8 cellular contexts compared by ENCODE assay signal in the genomic region with DNA sequence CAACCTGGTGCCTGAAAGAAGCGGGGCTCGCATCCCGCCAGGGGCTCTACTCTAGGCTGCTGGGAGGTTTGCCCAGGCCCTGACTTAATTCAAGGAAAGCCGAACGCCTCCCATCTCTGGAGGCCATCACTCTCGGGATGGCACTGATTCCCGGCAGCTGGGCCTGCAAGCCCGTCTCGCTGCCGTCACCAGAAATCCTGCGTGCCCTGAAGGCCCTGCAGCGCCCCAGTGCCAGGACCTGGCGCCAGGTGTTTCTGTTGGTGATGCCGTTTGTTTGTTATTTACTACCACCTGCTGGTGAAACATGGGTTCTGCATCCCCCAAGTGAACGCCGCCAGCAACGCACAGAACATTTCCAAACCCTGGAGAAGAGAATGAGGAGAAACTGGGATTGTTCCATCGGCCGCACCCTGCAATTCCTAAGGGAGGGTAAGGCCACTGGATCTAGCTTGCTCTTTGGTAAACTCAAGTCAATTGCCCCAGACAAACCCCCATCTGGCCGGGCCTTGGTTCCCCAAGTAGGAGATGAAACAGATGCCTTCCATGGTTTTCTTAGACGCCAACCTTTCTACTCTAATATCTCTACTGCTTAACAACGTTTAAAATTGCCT.
DNase-seq lines count a peak whose midpoint lies in the region; ATAC-seq and TF ChIP-seq lines count a peak whose summit lies in the region.

No MANE protein-coding gene starts in this region.

- peak; percentile 73 for ATAC-seq in foreskin keratinocyte
- peak; percentile 70 for ATAC-seq in stimulated activated naive CD8-positive, alpha-beta T cell treated with anti-CD3 and anti-CD28 coated beads, Interleukin-15, Interleukin-2, amounts not matched to agents 100 U/mL and 50 U/mL, for 24 hours
- no peak for ATAC-seq in HG03108 (IDR thresholded peaks at IDR 0.05; ENCODE audit: unreplicated experiment)

- H4K8ac ChIP-seq in neuronal stem cell (ENCODE audit: low read depth, low read length): no peak overlapping the region

- H2BK15ac ChIP-seq in neuronal stem cell (ENCODE audit: low read length): no peak overlapping the region

- H3K4me1 ChIP-seq in foreskin keratinocyte: no peaks in the 10 kb centered on the region
- peaks cover 5 to 10% of the 10 kb centered on the region in 2 donors for H3K4me1 ChIP-seq in neuronal stem cell (ENCODE audit: control insufficient read depth in 2 of 2, insufficient read depth in 1 of 2, low read depth in 1 of 2, low read length in 2 of 2)

- no peak overlapping the region for H4K91ac ChIP-seq in neuronal stem cell (ENCODE audit: low read depth, low read length, poor library complexity)

- peaks cover 0 to 3% of the 10 kb centered on the region in 2 donors for H3K9me3 ChIP-seq in neuronal stem cell (replicated peaks in 1 of 2; ENCODE audit: control insufficient read depth in 2 of 2, insufficient read depth in 1 of 2, low read depth in 1 of 2, low read length in 2 of 2)

- TF ChIP-seq CTCF in foreskin keratinocyte (conservative IDR thresholded peaks at IDR 0.05): peak; percentile 92

- peak overlapping the region; percentile 9 for H2AFZ ChIP-seq in neuronal stem cell (ENCODE audit: low read length)

- DNase-seq in DMS153 (lab: John Stamatoyannopoulos, UW): peak; percentile 76
- peak; percentile 68 to 69 for DNase-seq in Kasumi-1 (lab: John Stamatoyannopoulos, UW)
- peak; percentile 86 for DNase-seq in RPMI8226
- peak; percentile 27 for DNase-seq in activated T-helper 9 cell treated with anti-CD3 and anti-CD28 coated beads, Interleukin-2, amount 50 U/mL, for 16 hours (ENCODE audit: low read depth)
- peak; percentile 24 to 56 for DNase-seq in foreskin keratinocyte
- peak; percentile 71 for DNase-seq in neuronal stem cell (ENCODE audit: low spot score)
- peak; percentile 62 for DNase-seq in stimulated activated naive CD8-positive, alpha-beta T cell treated with anti-CD3 and anti-CD28 coated beads, Interleukin-15, Interleukin-2, amounts not matched to agents 100 U/mL and 50 U/mL, for 24 hours

- no peak overlapping the region for H3K14ac ChIP-seq in neuronal stem cell (ENCODE audit: low read length)

- H2BK12ac ChIP-seq in neuronal stem cell (ENCODE audit: low read length): no peak overlapping the region

- no peak overlapping the region for H3K23ac ChIP-seq in neuronal stem cell (ENCODE audit: low read depth, low read length, poor library complexity)

- no peak overlapping the region for H2BK5ac ChIP-seq in neuronal stem cell (ENCODE audit: low read length)

- no peak overlapping the region for H3K9ac ChIP-seq in neuronal stem cell (ENCODE audit: low read depth, low read length, poor library complexity)

- H3K4me2 ChIP-seq in neuronal stem cell (ENCODE audit: insufficient read depth, low read length, poor library complexity, severe bottlenecking): no peak overlapping the region

- no peaks in the 10 kb centered on the region for H3K79me1 ChIP-seq in neuronal stem cell (ENCODE audit: low read depth, low read length)

- no peak overlapping the region for H3K4me3 ChIP-seq in neuronal stem cell (ENCODE audit: low read length in 2 of 2)

- H2AK5ac ChIP-seq in neuronal stem cell (ENCODE audit: low read depth, low read length): no peak overlapping the region

- H3K27me3 ChIP-seq in foreskin keratinocyte: peaks cover 35% of the 10 kb centered on the region
- peaks cover 0 to 16% (median 3%) of the 10 kb centered on the region in 3 experiments for H3K27me3 ChIP-seq in neuronal stem cell (ENCODE audit: control insufficient read depth in 3 of 3, insufficient read depth in 3 of 3, low read depth in 1 of 3, low read length in 3 of 3)

- H3K4ac ChIP-seq in neuronal stem cell (ENCODE audit: low read length): no peak overlapping the region

- H3K36me3 ChIP-seq in neuronal stem cell (replicated peaks in 1 of 2; ENCODE audit: control insufficient read depth in 2 of 2, insufficient read depth in 2 of 2, low read length in 2 of 2): no peaks in the 10 kb centered on the region

- no peak overlapping the region for H2BK120ac ChIP-seq in neuronal stem cell (ENCODE audit: low read depth, low read length)

- no CpG with 5 or more reads among the region's 22 CpGs for WGBS in neuronal stem cell (ENCODE audit: extremely low coverage in 2 of 2, insufficient read length in 2 of 2, insufficient replicate concordance in 1 of 2), 2 donors

- H3K18ac ChIP-seq in neuronal stem cell (ENCODE audit: low read length): no peak overlapping the region

- H3K27ac ChIP-seq in foreskin keratinocyte (no peak overlapping the region), neuronal stem cell (replicated peaks; ENCODE audit: low read length) (no peak overlapping the region)

Comparison
In these comparisons a context has a peak if more than half of its experiments do, and no peak if none do; other contexts are left out.
1. DNase-seq: peak in every context shown above with its lines; median percentile 86 in RPMI8226; 76 in DMS153; 71 in neuronal stem cell; 68 in Kasumi-1; 62 in stimulated activated naive CD8-positive, alpha-beta T cell treated with anti-CD3 and anti-CD28 coated beads, Interleukin-15, Interleukin-2, amounts not matched to agents 100 U/mL and 50 U/mL, for 24 hours; 40 in foreskin keratinocyte; 27 in activated T-helper 9 cell treated with anti-CD3 and anti-CD28 coated beads, Interleukin-2, amount 50 U/mL, for 16 hours.